Comparison of ENCODE assay signal across 20 cellular contexts in genomic region chr20:12159266-12159665, GRCh38.
"Had no signal": no experiment of that assay in that cellular context is flagged by ENCODE, and none has a peak within 500 bp of the region (broad histone marks: within the 10 kb centered on the region; RNA-seq: fewer than 3 reads in every experiment).

No MANE protein-coding gene starts in this region.

- H3K9me3 ChIP-seq: Peyer's patch had no signal

- DNase-seq: KBM-7, MV-4-11, NCI-H1048, NCI-H1105, NCI-H1417, NCI-H1436 treated with DMSO at 0.1 percent for 48 hours, NCI-H1694, NCI-H1930, NCI-H2081, NCI-H2107, NCI-H2227 treated with DMSO at 0.1 percent for 48 hours, NCI-H524, NCI-H526 treated with DMSO at 0.1 percent for 48 hours, NCI-H748 treated with DMSO at 0.1 percent for 48 hours, Peyer's patch, Right ventricle myocardium superior, SIG-M5 had no signal

- H3K27me3 ChIP-seq: Peyer's patch, SJSA1 had no signal

- H3K4me3 ChIP-seq: Peyer's patch, SJSA1, SK-N-MC had no signal

- H3K27ac ChIP-seq: HL-60, Peyer's patch, SJSA1, SK-N-MC had no signal

- H3K4me1 ChIP-seq: Peyer's patch, SJSA1 had no signal

- H3K36me3 ChIP-seq: Peyer's patch, SJSA1 had no signal
